In the genomic region with DNA sequence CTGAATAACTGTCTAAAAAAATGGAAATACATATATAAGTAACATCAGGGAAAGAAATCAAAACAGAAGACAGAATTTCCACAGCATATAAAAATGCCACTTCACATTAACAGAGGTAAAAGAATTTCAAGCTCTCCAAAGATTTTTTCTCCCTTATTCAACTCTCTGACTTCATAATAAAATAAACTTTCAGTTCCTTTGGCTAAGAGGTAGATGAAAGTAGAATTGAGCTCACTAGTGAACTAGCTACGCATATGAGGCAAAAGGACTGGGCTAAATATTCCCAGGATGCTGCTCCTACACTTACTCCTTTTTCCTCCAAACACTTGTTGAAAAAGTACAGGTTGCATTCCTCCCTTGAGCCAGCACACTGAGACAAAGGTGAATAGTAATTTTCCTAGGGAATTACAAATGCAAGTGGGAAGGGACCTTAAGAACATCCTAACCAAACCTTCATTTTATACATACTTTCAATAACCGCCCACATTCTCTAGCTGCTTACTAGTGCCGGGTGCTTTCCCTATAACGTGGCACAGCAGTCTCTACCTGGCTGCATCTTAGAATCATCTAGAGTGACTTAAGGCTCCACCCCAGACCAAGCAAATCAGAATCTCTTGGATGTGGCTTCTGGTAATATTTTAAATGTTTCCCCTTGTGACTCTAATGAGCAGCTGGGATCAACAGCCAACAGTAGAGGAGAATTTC, we compare ENCODE assay signal across 24 cellular contexts.
A peak's percentile ranks its signal among the peaks of the same experiment; 100 is the strongest.
DNase-seq lines count a peak whose midpoint lies in the region; ATAC-seq and TF ChIP-seq lines count a peak whose summit lies in the region.
"Had no signal": no experiment of that assay in that cellular context is flagged by ENCODE, and none has a peak within 500 bp of the region (broad histone marks: within the 10 kb centered on the region; RNA-seq: fewer than 3 reads in every experiment).

No MANE protein-coding gene starts in this region.

- H3K4me1 ChIP-seq in PC-9 (replicated peaks; ENCODE audit: insufficient read depth) (peaks cover 5% of the 10 kb centered on the region; the same call in 1 of the 2 replicates), A673 (ENCODE audit: insufficient read depth, low read length, poor library complexity, severe bottlenecking) (no peaks in the 10 kb centered on the region), prostate gland (replicated peaks) (no peaks in the 10 kb centered on the region)
- H3K4me1 ChIP-seq: uterus had no signal

- no peaks in the 10 kb centered on the region for H4K20me1 ChIP-seq in PC-9 (ENCODE audit: insufficient read depth)

- H3K4me3 Mint-ChIP-seq in Calu3 (ENCODE audit: low read depth, unreplicated experiment): no peak overlapping the region
- H3K4me3 Mint-ChIP-seq: activated naive CD8-positive, alpha-beta T cell treated with anti-CD3 and anti-CD28 coated beads for 36 hours; neural crest cell; T-helper 2 cell treated with Interferon-gamma antibody and Interleukin-4, amounts not matched to agents 5 μg/mL and 100 μg/mL, for 36 hours had no signal

- DNase-seq in Calu3: no peak
- DNase-seq in PC-9: peak; percentile 31 to 59
- peak; percentile 30 for DNase-seq in fibroblast of peridontal ligament (ENCODE audit: extremely low read depth)
- peak; percentile 42 for DNase-seq in retinal pigment epithelial cell (ENCODE audit: low read depth)
- DNase-seq in NCI-H774 (lab: John Stamatoyannopoulos, UW): no peak
- no peak for DNase-seq in A673 (ENCODE audit: low spot score)
- DNase-seq in prostate gland (ENCODE audit: low spot score): no peak
- DNase-seq: activated CD4-positive, alpha-beta T cell treated with anti-CD3 and anti-CD28 coated beads, Interleukin-2, amount 50 U/mL, for 1 hour; activated naive CD8-positive, alpha-beta T cell treated with anti-CD3 and anti-CD28 coated beads for 36 hours; brain microvascular endothelial cell; DND-41; left ventricle myocardium superior; NCI-H1105 treated with DMSO at 0.1 percent for 48 hours; NCI-H2107; NCI-H510A; sigmoid colon; substantia nigra; uterus had no signal

- no peaks in the 10 kb centered on the region for H3K9me2 ChIP-seq in PC-9 (ENCODE audit: insufficient read depth)

- no peaks in the 10 kb centered on the region for H3K27me3 ChIP-seq in PC-9 (ENCODE audit: insufficient read depth, low read depth)
- no peaks in the 10 kb centered on the region for H3K27me3 ChIP-seq in A673 (replicated peaks; ENCODE audit: insufficient read depth, low read depth, low read length, poor library complexity)
- H3K27me3 ChIP-seq in prostate gland (replicated peaks; ENCODE audit: insufficient read depth): no peaks in the 10 kb centered on the region
- H3K27me3 ChIP-seq: brain microvascular endothelial cell, sigmoid colon, uterus had no signal

- no peak for TF ChIP-seq CTCF in Calu3 (IDR thresholded peaks at IDR 0.05; ENCODE audit: unreplicated experiment)
- TF ChIP-seq CTCF in PC-9 (conservative IDR thresholded peaks at IDR 0.05): no peak
- TF ChIP-seq CTCF in retinal pigment epithelial cell (conservative IDR thresholded peaks at IDR 0.05; ENCODE audit: low read depth, low read length): no peak
- no peak for TF ChIP-seq CTCF in A673 (conservative IDR thresholded peaks at IDR 0.05; ENCODE audit: low read depth, low read length)
- no peak for TF ChIP-seq CTCF in prostate gland (IDR thresholded peaks at IDR 0.05)

- peaks cover 16% of the 10 kb centered on the region for H3K4me1 Mint-ChIP-seq in Calu3 (ENCODE audit: low read depth, unreplicated experiment)
- H3K4me1 Mint-ChIP-seq: activated naive CD8-positive, alpha-beta T cell treated with anti-CD3 and anti-CD28 coated beads for 36 hours; neural crest cell had no signal

- CTCF ChIA-PET in Calu3 (lab: Charles Lee) (interaction anchor here (0.6 kb wide), 1 partner anchor 106 kb away, joined by 4 read pairs; no protein-coding TSS in a partner anchor), PC-9 (lab: Charles Lee) (interaction anchor here (0.8 kb wide), 1 partner anchor 41 kb away, joined by 3 read pairs; no protein-coding TSS in a partner anchor), A673 (lab: Charles Lee) (interaction anchor here (0.7 kb wide), 1 partner anchor 75 kb away, joined by 3 read pairs; no protein-coding TSS in a partner anchor)

- no peak overlapping the region for H2AFZ ChIP-seq in PC-9

- H3K4me3 ChIP-seq in PC-9: no peak overlapping the region
- H3K4me3 ChIP-seq in retinal pigment epithelial cell (ENCODE audit: low read length): no peak overlapping the region
- no peak overlapping the region for H3K4me3 ChIP-seq in A673 (ENCODE audit: low read depth, low read length, poor library complexity, severe bottlenecking)
- H3K4me3 ChIP-seq in prostate gland: no peak overlapping the region
- H3K4me3 ChIP-seq: coronary artery, sigmoid colon, uterus had no signal

- H3K79me2 ChIP-seq in PC-9 (ENCODE audit: low read depth): no peaks in the 10 kb centered on the region

- no peak for ATAC-seq in HG03108 (IDR thresholded peaks at IDR 0.05; ENCODE audit: unreplicated experiment)
- ATAC-seq: left ventricle myocardium superior, SK-N-SH treated with all-trans-retinoic acid at 6 μM for 48 hours had no signal

- peaks cover 4% of the 10 kb centered on the region for H3K36me3 Mint-ChIP-seq in Calu3 (ENCODE audit: insufficient read depth, unreplicated experiment)

- H3K9me3 ChIP-seq in PC-9 (ENCODE audit: insufficient read depth, low read depth) (no peaks in the 10 kb centered on the region), A673 (ENCODE audit: low read depth, low read length, poor library complexity, severe bottlenecking) (no peaks in the 10 kb centered on the region), prostate gland (no peaks in the 10 kb centered on the region)
- H3K9me3 ChIP-seq: sigmoid colon, uterus had no signal

- H3K27me3 Mint-ChIP-seq in Calu3 (ENCODE audit: unreplicated experiment): no peaks in the 10 kb centered on the region
- H3K27me3 Mint-ChIP-seq: activated naive CD8-positive, alpha-beta T cell treated with anti-CD3 and anti-CD28 coated beads for 36 hours had no signal

- H3K27ac Mint-ChIP-seq in Calu3 (ENCODE audit: unreplicated experiment): peak overlapping the region; percentile 71
- H3K27ac Mint-ChIP-seq: activated naive CD8-positive, alpha-beta T cell treated with anti-CD3 and anti-CD28 coated beads for 36 hours; T-helper 2 cell treated with Interferon-gamma antibody and Interleukin-4, amounts not matched to agents 5 μg/mL and 100 μg/mL, for 36 hours had no signal

- intact Hi-C loops in Calu3 (cut with micrococcal nuclease; ENCODE audit: unreplicated experiment): no loop called here
- intact Hi-C loops in PC-9 (cut with micrococcal nuclease; ENCODE audit: unreplicated experiment): loop anchor here (5.0 kb wide), 1 partner anchor 45 kb away; no protein-coding TSS in a partner anchor
- intact Hi-C loops in A673 (cut with micrococcal nuclease; ENCODE audit: unreplicated experiment): no loop called here
- intact Hi-C loops in prostate gland (cut with DNase I): no loop called here

- H3K9me3 Mint-ChIP-seq in Calu3 (ENCODE audit: low read depth, unreplicated experiment): no peaks in the 10 kb centered on the region

- BruUV-seq in Calu3 (replicated peaks; lab: Mats Ljungman, UMichigan) (no TSS peak), PC-9 (replicated peaks; lab: Mats Ljungman, UMichigan) (no TSS peak), A673 (replicated peaks; lab: Mats Ljungman, UMichigan) (no TSS peak)

- H3K27ac ChIP-seq in PC-9 (0 out of 2 replicates have a peak overlapping the region, but pooled peaks have one; percentile 8), A673 (ENCODE audit: low read depth, low read length, poor library complexity, severe bottlenecking) (no peak overlapping the region), prostate gland (no peak overlapping the region)
- H3K27ac ChIP-seq: brain microvascular endothelial cell, coronary artery, uterus, VCaP had no signal

- H3K4me2 ChIP-seq in PC-9: no peak overlapping the region

- 57% methylated on average over 4 of the region's 4 CpGs for WGBS in prostate gland

- H3K36me3 ChIP-seq in PC-9 (ENCODE audit: low read depth) (no peaks in the 10 kb centered on the region), A673 (ENCODE audit: insufficient read depth, low read length, poor library complexity, severe bottlenecking) (no peaks in the 10 kb centered on the region), prostate gland (no peaks in the 10 kb centered on the region)
- H3K36me3 ChIP-seq: brain microvascular endothelial cell, sigmoid colon, uterus had no signal

- POLR2A ChIA-PET in PC-9 (lab: Charles Lee; ENCODE audit: unreplicated experiment): interaction anchor here (0.6 to 0.7 kb wide), 3 partner anchors 17 to 314 kb away, joined by 5 to 24 read pairs (median 6); no protein-coding TSS in a partner anchor
- POLR2A ChIA-PET in A673 (lab: Charles Lee; ENCODE audit: low non-redundant PET): no interaction called here

- peaks cover 5% of the 10 kb centered on the region; the same call in 1 of the 2 replicates for H3F3A ChIP-seq in PC-9 (ENCODE audit: insufficient read depth, low read depth)

- no peak for TF ChIP-seq POLR2A in prostate gland (IDR thresholded peaks at IDR 0.05)

Comparison
In these comparisons a context has a peak if more than half of its experiments do, and no peak if none do; other contexts are left out.
1. DNase-seq: peak in PC-9 (2 of 2), fibroblast of peridontal ligament (single experiment) and retinal pigment epithelial cell (single experiment); none in Calu3 (single experiment), NCI-H774 (single experiment), A673 (single experiment) and prostate gland (single experiment).